ENCODE assay signal across 13 cellular contexts in genomic region chr1:27538793-27539192, GRCh38. TPM values are rescaled to one million over a fixed set of nuclear protein-coding genes. Genes with fewer than 3 reads are reported as not detected.
A peak's percentile ranks its signal among the peaks of the same experiment; 100 is the strongest.
DNase-seq lines count a peak whose midpoint lies in the region; ATAC-seq and TF ChIP-seq lines count a peak whose summit lies in the region.
"Had no signal": no experiment of that assay in that cellular context is flagged by ENCODE, and none has a peak within 500 bp of the region (broad histone marks: within the 10 kb centered on the region; RNA-seq: fewer than 3 reads in every experiment).

No MANE protein-coding gene starts in this region.

- H3K4ac ChIP-seq in H9 (ENCODE audit: low read depth, low read length): no peak overlapping the region

- no peak overlapping the region for H2AFZ ChIP-seq in H9 (ENCODE audit: low read length)

- no peak overlapping the region for H4K8ac ChIP-seq in H9 (replicated peaks; ENCODE audit: insufficient read length, low read depth, low read length)

- H3K4me3 ChIP-seq in epithelial cell of esophagus (ENCODE audit: low read length) (no peak overlapping the region), psoas muscle (no peak overlapping the region), A673 (ENCODE audit: low read depth, low read length, poor library complexity, severe bottlenecking) (no peak overlapping the region)

- H3K27me3 ChIP-seq in psoas muscle (ENCODE audit: insufficient read depth in 3 of 3, low read length in 2 of 3): no peaks in the 10 kb centered on the region
- no peaks in the 10 kb centered on the region for H3K27me3 ChIP-seq in H9 (ENCODE audit: insufficient read depth, low read length)
- no peaks in the 10 kb centered on the region for H3K27me3 ChIP-seq in A673 (replicated peaks; ENCODE audit: insufficient read depth, low read depth, low read length, poor library complexity)

- H3K9me3 ChIP-seq in psoas muscle: no peaks in the 10 kb centered on the region
- no peaks in the 10 kb centered on the region for H3K9me3 ChIP-seq in H9 (ENCODE audit: control insufficient read depth, low read depth, low read length)
- no peaks in the 10 kb centered on the region for H3K9me3 ChIP-seq in A673 (ENCODE audit: low read depth, low read length, poor library complexity, severe bottlenecking)

- 32 to 41% (median 33%) methylated on average over 3 of the region's 3 CpGs for WGBS in psoas muscle, 3 donors
- no CpG with 5 or more reads among the region's 3 CpGs for WGBS in H9 (ENCODE audit: extremely low coverage, insufficient read length, low lambda C conversion rate)

- H3K23ac ChIP-seq in H9 (ENCODE audit: insufficient read length, low read depth, low read length): no peak overlapping the region

- no peak overlapping the region for H2AK5ac ChIP-seq in H9 (ENCODE audit: insufficient read length, low read length)

- H2BK120ac ChIP-seq in H9 (ENCODE audit: low read depth, low read length, poor library complexity, severe bottlenecking): no peak overlapping the region

- no TSS peak for BruUV-seq in A673 (replicated peaks; lab: Mats Ljungman, UMichigan)

- H4K20me1 ChIP-seq in H9 (ENCODE audit: control insufficient read depth, insufficient read depth, insufficient read length): no peaks in the 10 kb centered on the region

- no peaks in the 10 kb centered on the region for H3K79me2 ChIP-seq in H9 (ENCODE audit: insufficient read depth, low read length)

- no peak overlapping the region for H4K91ac ChIP-seq in H9 (ENCODE audit: insufficient read length, low read depth, low read length)

- H3K9ac ChIP-seq in H9 (ENCODE audit: extremely low read depth, insufficient read length, low read length): no peak overlapping the region

- H3K36me3 ChIP-seq in psoas muscle (ENCODE audit: insufficient read depth in 1 of 2, low read depth in 1 of 2) (peaks cover 0 to 20% of the 10 kb centered on the region in 2 donors), A673 (ENCODE audit: insufficient read depth, low read length, poor library complexity, severe bottlenecking) (no peaks in the 10 kb centered on the region)

- no peak overlapping the region for H3K18ac ChIP-seq in H9 (ENCODE audit: insufficient read length, low read depth, low read length)

- H3K27ac ChIP-seq in psoas muscle (peak overlapping the region; percentile 95), H9 (ENCODE audit: insufficient read length, low read depth, low read length) (no peak overlapping the region), A673 (ENCODE audit: low read depth, low read length, poor library complexity, severe bottlenecking) (no peak overlapping the region)

- H2BK15ac ChIP-seq in H9 (ENCODE audit: low read depth, low read length): no peak overlapping the region

- H3K9me3 Mint-ChIP-seq in H9: no peaks in the 10 kb centered on the region

- H2BK12ac ChIP-seq in H9 (ENCODE audit: insufficient read length, low read depth, low read length): no peak overlapping the region

- H3K4me1 Mint-ChIP-seq in H9: peaks cover 57 to 69% of the 10 kb centered on the region in 2 experiments

- no peak overlapping the region for H3K14ac ChIP-seq in H9 (ENCODE audit: insufficient read depth, low read length)

- intact Hi-C loops in psoas muscle (cut with DNase I) (no loop called here), posterior cingulate gyrus (cut with DNase I) (no loop called here), A673 (cut with micrococcal nuclease; ENCODE audit: unreplicated experiment) (no loop called here)

- peaks cover 78% of the 10 kb centered on the region for H3K4me1 ChIP-seq in psoas muscle
- H3K4me1 ChIP-seq in H9 (ENCODE audit: insufficient read depth, low read length): peaks cover 11% of the 10 kb centered on the region; the same call in 1 of the 2 replicates
- H3K4me1 ChIP-seq in A673 (ENCODE audit: insufficient read depth, low read length, poor library complexity, severe bottlenecking): no peaks in the 10 kb centered on the region

- no peak overlapping the region for H3T11ph ChIP-seq in H9 (ENCODE audit: low read length)

- peaks cover 5 to 23% (median 11%) of the 10 kb centered on the region in 3 experiments; a peak in 6 of 7 replicates for H3K36me3 Mint-ChIP-seq in H9 (ENCODE audit: insufficient read depth in 1 of 3, low read depth in 3 of 3)

- H3K56ac ChIP-seq in H9 (ENCODE audit: insufficient read length, low read depth, low read length): no peak overlapping the region

- H3K27ac Mint-ChIP-seq in H9: 0 out of 7 replicates have a peak overlapping the region, but pooled peaks of 1 of the 3 experiments have one; percentile 49
- H3K27ac Mint-ChIP-seq: T-helper 17 cell had no signal

- H2BK20ac ChIP-seq in H9 (ENCODE audit: low read depth, low read length, poor library complexity, severe bottlenecking): no peak overlapping the region

- no peak overlapping the region for H4K5ac ChIP-seq in H9 (ENCODE audit: insufficient read length, low read depth, low read length)

- TF ChIP-seq CTCF in epithelial cell of esophagus (IDR thresholded peaks at IDR 0.05; ENCODE audit: insufficient read depth, low read depth, low read length, missing control alignments) (no peak), psoas muscle (IDR thresholded peaks at IDR 0.05) (no peak), H9 (conservative IDR thresholded peaks at IDR 0.05) (no peak), A673 (conservative IDR thresholded peaks at IDR 0.05; ENCODE audit: low read depth, low read length) (no peak)

- POLR2A ChIA-PET in A673 (lab: Charles Lee; ENCODE audit: low non-redundant PET): no interaction called here

- DNase-seq in ELR (ENCODE audit: low read depth) (peak; percentile 92), RPMI7951 (ENCODE audit: low read depth) (peak; percentile 91), epithelial cell of esophagus (ENCODE audit: low read depth) (peak; percentile 61), psoas muscle (no peak), H9 (no peak), posterior cingulate gyrus (no peak), A673 (ENCODE audit: low spot score) (no peak)
- no peak for DNase-seq in activated CD4-positive, alpha-beta T cell treated with anti-CD3 and anti-CD28 coated beads for 48 hours
- DNase-seq: activated T-cell treated with anti-CD3 and anti-CD28 coated beads, Interleukin-2, amount 50 U/mL, for 48 hours; Calu3; effector CD4-positive, alpha-beta T cell; left colon; T-helper 17 cell had no signal

- no peaks in the 10 kb centered on the region for H3K23me2 ChIP-seq in H9 (ENCODE audit: insufficient read length, low read depth, low read length, poor library complexity, severe bottlenecking)

- no peak overlapping the region for H3K4me2 ChIP-seq in H9 (ENCODE audit: insufficient read depth, insufficient read length, low read length)

- no peak overlapping the region for H3K4me3 Mint-ChIP-seq in H9
- H3K4me3 Mint-ChIP-seq: T-helper 17 cell had no signal

- no peaks in the 10 kb centered on the region for H3K79me1 ChIP-seq in H9 (ENCODE audit: insufficient read depth, low read depth, low read length, poor library complexity, severe bottlenecking)

- no peak overlapping the region for H2BK5ac ChIP-seq in H9 (ENCODE audit: insufficient read length, low read length)

- CTCF ChIA-PET in A673 (lab: Charles Lee): no interaction called here

- H3K27me3 Mint-ChIP-seq in H9 (ENCODE audit: low read depth): no peaks in the 10 kb centered on the region; the same call in 1 of the 2 replicates
- H3K27me3 Mint-ChIP-seq: T-helper 17 cell had no signal

- ATAC-seq in psoas muscle: peak; percentile 21 to 37 (median 24)
- ATAC-seq: left colon, T-helper 17 cell had no signal

RNA-seq across cellular contexts. Expression of gene WASF2, which starts 48.8 kb away (rescaled TPM):
- 15.1 and 16.3 TPM in 2 replicates for total RNA-seq in RPMI7951 (2014; rRNA removed; shearing (Covaris generic))
- total RNA-seq in psoas muscle: 10 to 100 TPM; 29.4 to 40.6 (median 35.9) TPM
- 10 to 100 TPM in 2 of 3 donors, 1 to 10 TPM in 1; 7.9 to 14.2 (median 11.3) TPM for polyA plus RNA-seq in psoas muscle
- 65.9 and 69.2 TPM in 2 replicates for total RNA-seq in H9 (2021)
- total RNA-seq in A673 (2021): 131 and 133 TPM in 2 replicates

Comparison
In these comparisons a context has a peak if more than half of its experiments do, and no peak if none do; other contexts are left out.
1. DNase-seq: peak in ELR (single experiment), RPMI7951 (single experiment) and epithelial cell of esophagus (single experiment); none in psoas muscle (0 of 2), H9 (single experiment), activated CD4-positive, alpha-beta T cell treated with anti-CD3 and anti-CD28 coated beads for 48 hours (single experiment), posterior cingulate gyrus (0 of 10) and A673 (single experiment).